In the genomic region with DNA sequence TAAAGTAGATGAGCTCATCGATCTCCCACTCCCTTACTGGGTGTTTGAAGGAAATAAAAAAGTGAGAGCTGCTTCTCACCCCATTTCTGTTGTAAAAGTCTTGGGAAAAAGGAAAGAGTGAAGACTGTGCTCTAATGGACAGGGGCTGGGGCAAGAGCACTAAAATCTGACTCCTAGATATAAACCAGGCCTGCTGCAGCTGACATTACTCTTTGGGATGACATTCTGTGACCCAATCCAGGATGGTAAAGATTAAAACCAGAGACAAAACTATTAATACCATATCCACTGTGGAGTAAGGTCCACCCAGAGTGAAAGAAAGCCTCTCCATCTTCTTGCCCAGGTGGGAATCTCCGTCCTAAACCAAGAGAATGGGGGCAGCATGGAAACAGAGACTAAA, we compare ENCODE assay signal across 1 cellular context.
TF ChIP-seq lines count a peak whose summit lies in the region.

No MANE protein-coding gene starts in this region.

TF ChIP-seq in SK-N-SH treated with all-trans-retinoic acid at 6 μM for 48 hours, 23 proteins besides CTCF, POLR2A, EP300 and RAD21 (continued from another document):
- TF ChIP-seq POU6F1 (CRISPR knock-in tag; IDR thresholded peaks at IDR 0.05; ENCODE audit: borderline replicate concordance, low read depth) (no peak), ZC3H10 (CRISPR knock-in tag; IDR thresholded peaks at IDR 0.05) (no peak), BACH2 (CRISPR knock-in tag; IDR thresholded peaks at IDR 0.05; ENCODE audit: borderline replicate concordance) (no peak), ISL1 (CRISPR knock-in tag; IDR thresholded peaks at IDR 0.05) (no peak)
